ENCODE assay signal across 2 cellular contexts in genomic region chr11:107882095-107882820, GRCh38.
TF ChIP-seq lines count a peak whose summit lies in the region.

No MANE protein-coding gene starts in this region.

TF ChIP-seq in K562, 482 proteins besides CTCF, POLR2A, EP300 and RAD21:
- TF ChIP-seq PPARD (CRISPR knock-in tag; IDR thresholded peaks at IDR 0.05) (no peak), CEBPB (tag; IDR thresholded peaks at IDR 0.05) (peak; percentile 78), NFIC (IDR thresholded peaks at IDR 0.05) (peak; percentile 79), NRF1 (conservative IDR thresholded peaks at IDR 0.05 in 1 of 2, IDR thresholded peaks at IDR 0.05 in 1 of 2) (peak; percentile 87 to 89)
TF ChIP-seq in K562: peak in this region for 3.

TF ChIP-seq in GM12891, 5 proteins besides CTCF, POLR2A, EP300 and RAD21:
- no peak for TF ChIP-seq POLR2AphosphoS5 (IDR thresholded peaks at IDR 0.05; ENCODE audit: low read depth, low read length)
- TF ChIP-seq PAX5 (IDR thresholded peaks at IDR 0.05; ENCODE audit: insufficient read depth, low read length, severe bottlenecking), result no peak
- TF ChIP-seq SPI1 (IDR thresholded peaks at IDR 0.05; ENCODE audit: low read depth, low read length), result no peak
- no peak for TF ChIP-seq TAF1 (IDR thresholded peaks at IDR 0.05; ENCODE audit: low read depth, low read length)
- no peak for TF ChIP-seq POU2F2 (IDR thresholded peaks at IDR 0.05; ENCODE audit: low read depth, low read length)
